In the genomic region with DNA sequence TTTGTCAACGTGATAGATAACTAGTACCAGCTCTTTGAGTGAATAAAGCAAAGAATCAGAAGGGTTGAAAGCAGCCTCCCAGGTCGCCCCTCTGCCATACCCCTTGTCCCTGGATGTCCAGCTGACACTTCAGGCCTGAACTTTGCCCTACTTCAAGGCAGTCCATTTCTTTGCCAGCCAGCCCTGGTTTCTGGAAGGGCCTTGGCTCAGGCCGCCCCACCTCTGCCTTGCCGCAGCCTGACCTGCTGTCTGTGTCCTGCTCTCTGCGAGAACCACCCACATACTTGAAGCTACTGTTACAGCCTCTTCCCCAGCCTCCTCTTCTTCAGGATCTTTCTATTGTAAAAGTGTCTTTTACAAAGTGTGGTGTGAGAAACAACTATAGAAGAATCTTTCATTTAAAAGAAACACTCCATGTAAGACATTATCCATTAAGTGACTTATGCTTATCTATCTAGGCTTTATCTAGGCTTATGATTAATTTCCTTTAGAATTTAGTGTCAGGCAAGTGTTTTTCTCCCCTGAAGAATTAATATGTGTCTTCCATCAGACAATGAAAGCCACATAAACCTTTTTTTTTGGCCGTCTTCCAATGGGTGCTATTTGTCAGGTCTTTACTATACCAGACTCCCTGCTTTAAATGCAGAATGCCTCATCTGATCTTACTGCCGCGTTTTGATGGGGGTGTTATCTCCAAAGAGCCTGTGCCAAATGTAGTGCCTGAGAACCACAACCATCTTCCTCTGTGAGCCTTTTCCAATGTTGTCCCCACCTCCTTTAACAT, we compare ENCODE assay signal across 1 cellular context.
A peak's percentile ranks its signal among the peaks of the same experiment; 100 is the strongest.
TF ChIP-seq lines count a peak whose summit lies in the region.

No MANE protein-coding gene starts in this region.

TF ChIP-seq in SK-N-SH, 30 proteins besides CTCF, POLR2A, EP300 and RAD21 (continued from another document):
- TF ChIP-seq, protein P1, sequence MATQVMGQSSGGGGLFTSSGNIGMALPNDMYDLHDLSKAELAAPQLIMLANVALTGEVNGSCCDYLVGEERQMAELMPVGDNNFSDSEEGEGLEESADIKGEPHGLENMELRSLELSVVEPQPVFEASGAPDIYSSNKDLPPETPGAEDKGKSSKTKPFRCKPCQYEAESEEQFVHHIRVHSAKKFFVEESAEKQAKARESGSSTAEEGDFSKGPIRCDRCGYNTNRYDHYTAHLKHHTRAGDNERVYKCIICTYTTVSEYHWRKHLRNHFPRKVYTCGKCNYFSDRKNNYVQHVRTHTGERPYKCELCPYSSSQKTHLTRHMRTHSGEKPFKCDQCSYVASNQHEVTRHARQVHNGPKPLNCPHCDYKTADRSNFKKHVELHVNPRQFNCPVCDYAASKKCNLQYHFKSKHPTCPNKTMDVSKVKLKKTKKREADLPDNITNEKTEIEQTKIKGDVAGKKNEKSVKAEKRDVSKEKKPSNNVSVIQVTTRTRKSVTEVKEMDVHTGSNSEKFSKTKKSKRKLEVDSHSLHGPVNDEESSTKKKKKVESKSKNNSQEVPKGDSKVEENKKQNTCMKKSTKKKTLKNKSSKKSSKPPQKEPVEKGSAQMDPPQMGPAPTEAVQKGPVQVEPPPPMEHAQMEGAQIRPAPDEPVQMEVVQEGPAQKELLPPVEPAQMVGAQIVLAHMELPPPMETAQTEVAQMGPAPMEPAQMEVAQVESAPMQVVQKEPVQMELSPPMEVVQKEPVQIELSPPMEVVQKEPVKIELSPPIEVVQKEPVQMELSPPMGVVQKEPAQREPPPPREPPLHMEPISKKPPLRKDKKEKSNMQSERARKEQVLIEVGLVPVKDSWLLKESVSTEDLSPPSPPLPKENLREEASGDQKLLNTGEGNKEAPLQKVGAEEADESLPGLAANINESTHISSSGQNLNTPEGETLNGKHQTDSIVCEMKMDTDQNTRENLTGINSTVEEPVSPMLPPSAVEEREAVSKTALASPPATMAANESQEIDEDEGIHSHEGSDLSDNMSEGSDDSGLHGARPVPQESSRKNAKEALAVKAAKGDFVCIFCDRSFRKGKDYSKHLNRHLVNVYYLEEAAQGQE (IDR thresholded peaks at IDR 0.05; ENCODE audit: low read depth, low read length), result no peak
- TF ChIP-seq, protein P2, sequence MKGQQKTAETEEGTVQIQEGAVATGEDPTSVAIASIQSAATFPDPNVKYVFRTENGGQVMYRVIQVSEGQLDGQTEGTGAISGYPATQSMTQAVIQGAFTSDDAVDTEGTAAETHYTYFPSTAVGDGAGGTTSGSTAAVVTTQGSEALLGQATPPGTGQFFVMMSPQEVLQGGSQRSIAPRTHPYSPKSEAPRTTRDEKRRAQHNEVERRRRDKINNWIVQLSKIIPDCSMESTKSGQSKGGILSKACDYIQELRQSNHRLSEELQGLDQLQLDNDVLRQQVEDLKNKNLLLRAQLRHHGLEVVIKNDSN (IDR thresholded peaks at IDR 0.05; ENCODE audit: borderline replicate concordance, low read depth), result no peak
- TF ChIP-seq, protein P3, sequence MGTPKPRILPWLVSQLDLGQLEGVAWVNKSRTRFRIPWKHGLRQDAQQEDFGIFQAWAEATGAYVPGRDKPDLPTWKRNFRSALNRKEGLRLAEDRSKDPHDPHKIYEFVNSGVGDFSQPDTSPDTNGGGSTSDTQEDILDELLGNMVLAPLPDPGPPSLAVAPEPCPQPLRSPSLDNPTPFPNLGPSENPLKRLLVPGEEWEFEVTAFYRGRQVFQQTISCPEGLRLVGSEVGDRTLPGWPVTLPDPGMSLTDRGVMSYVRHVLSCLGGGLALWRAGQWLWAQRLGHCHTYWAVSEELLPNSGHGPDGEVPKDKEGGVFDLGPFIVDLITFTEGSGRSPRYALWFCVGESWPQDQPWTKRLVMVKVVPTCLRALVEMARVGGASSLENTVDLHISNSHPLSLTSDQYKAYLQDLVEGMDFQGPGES (IDR thresholded peaks at IDR 0.05; ENCODE audit: low read depth, low read length), result no peak
- peak; percentile 59; the same call in 1 of the 2 replicates for TF ChIP-seq RCOR1 (IDR thresholded peaks at IDR 0.05; ENCODE audit: low read length)
- TF ChIP-seq TEAD4 (IDR thresholded peaks at IDR 0.05; ENCODE audit: borderline replicate concordance, insufficient read depth), result no peak
- TF ChIP-seq ELF1 (IDR thresholded peaks at IDR 0.05), result no peak
- TF ChIP-seq, protein P4, sequence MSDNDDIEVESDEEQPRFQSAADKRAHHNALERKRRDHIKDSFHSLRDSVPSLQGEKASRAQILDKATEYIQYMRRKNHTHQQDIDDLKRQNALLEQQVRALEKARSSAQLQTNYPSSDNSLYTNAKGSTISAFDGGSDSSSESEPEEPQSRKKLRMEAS (IDR thresholded peaks at IDR 0.05; ENCODE audit: low read depth), result no peak
- TF ChIP-seq MXI1 (IDR thresholded peaks at IDR 0.05; ENCODE audit: low read depth, low read length), result no peak
- no peak for TF ChIP-seq NRF1 (IDR thresholded peaks at IDR 0.05; ENCODE audit: low read depth, low read length)
- no peak for TF ChIP-seq FOXJ3 (CRISPR knock-in tag; IDR thresholded peaks at IDR 0.05)
- no peak for TF ChIP-seq YY1 (IDR thresholded peaks at IDR 0.05; ENCODE audit: low read depth)
- TF ChIP-seq, protein P5, sequence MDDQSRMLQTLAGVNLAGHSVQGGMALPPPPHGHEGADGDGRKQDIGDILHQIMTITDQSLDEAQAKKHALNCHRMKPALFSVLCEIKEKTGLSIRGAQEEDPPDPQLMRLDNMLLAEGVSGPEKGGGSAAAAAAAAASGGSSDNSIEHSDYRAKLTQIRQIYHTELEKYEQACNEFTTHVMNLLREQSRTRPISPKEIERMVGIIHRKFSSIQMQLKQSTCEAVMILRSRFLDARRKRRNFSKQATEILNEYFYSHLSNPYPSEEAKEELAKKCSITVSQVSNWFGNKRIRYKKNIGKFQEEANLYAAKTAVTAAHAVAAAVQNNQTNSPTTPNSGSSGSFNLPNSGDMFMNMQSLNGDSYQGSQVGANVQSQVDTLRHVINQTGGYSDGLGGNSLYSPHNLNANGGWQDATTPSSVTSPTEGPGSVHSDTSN (IDR thresholded peaks at IDR 0.05), result peak; percentile 59
- peak; percentile 87 for TF ChIP-seq NFIC (IDR thresholded peaks at IDR 0.05; ENCODE audit: borderline replicate concordance)
- TF ChIP-seq FOSL2 (IDR thresholded peaks at IDR 0.05; ENCODE audit: borderline replicate concordance, low read depth), result no peak
- TF ChIP-seq TCF12 (IDR thresholded peaks at IDR 0.05), result peak; percentile 72
- TF ChIP-seq TAF1 (IDR thresholded peaks at IDR 0.05; ENCODE audit: borderline replicate concordance, low read depth, low read length), result no peak
- no peak for TF ChIP-seq RXRA (IDR thresholded peaks at IDR 0.05; ENCODE audit: borderline replicate concordance, low read depth)
- TF ChIP-seq GATA2 (CRISPR knock-in tag; IDR thresholded peaks at IDR 0.05), result peak; percentile 68
- TF ChIP-seq USF2 (IDR thresholded peaks at IDR 0.05; ENCODE audit: borderline replicate concordance, low read depth, low read length), result no peak
- TF ChIP-seq POLR2AphosphoS5 (IDR thresholded peaks at IDR 0.05; ENCODE audit: low read depth, low read length), result no peak
- TF ChIP-seq JUND (IDR thresholded peaks at IDR 0.05), result no peak
- no peak for TF ChIP-seq FOXM1 (IDR thresholded peaks at IDR 0.05; ENCODE audit: low read depth)
- no peak for TF ChIP-seq SIN3A (IDR thresholded peaks at IDR 0.05; ENCODE audit: borderline replicate concordance, low read depth, low read length)
TF ChIP-seq in SK-N-SH: peak in this region for 7.
